In genomic region chr3:4416961-4417360, GRCh38 we compare ENCODE assay signal across 10 cellular contexts.
DNase-seq lines count a peak whose midpoint lies in the region; ATAC-seq and TF ChIP-seq lines count a peak whose summit lies in the region.
"Had no signal": no experiment of that assay in that cellular context is flagged by ENCODE, and none has a peak within 500 bp of the region (broad histone marks: within the 10 kb centered on the region; RNA-seq: fewer than 3 reads in every experiment).

No MANE protein-coding gene starts in this region.

- no peaks in the 10 kb centered on the region for H3K27me3 Mint-ChIP-seq in stimulated activated memory B cell treated with anti-CD40 and anti-IgM and Interleukin-4, amounts not matched to agents 10 μg/mL and 1 μg/mL and 100 μg/mL, for 72 hours
- H3K27me3 Mint-ChIP-seq in nephron progenitor cell (ENCODE audit: low read depth, poor library complexity), result no peaks in the 10 kb centered on the region
- H3K27me3 Mint-ChIP-seq: activated CD8-positive, alpha-beta memory T cell treated with anti-CD3 and anti-CD28 coated beads, Interleukin-2, amount 10 ng/mL, durations not matched to agents 7 days and 5 days; naive thymus-derived CD8-positive, alpha-beta T cell had no signal

- ATAC-seq in HG02759 (IDR thresholded peaks at IDR 0.05; ENCODE audit: unreplicated experiment), result no peak
- no peak for ATAC-seq in stimulated activated memory B cell treated with anti-CD40 and anti-IgM and Interleukin-4, amounts not matched to agents 10 μg/mL and 1 μg/mL and 100 μg/mL, for 72 hours
- ATAC-seq: activated CD8-positive, alpha-beta memory T cell treated with anti-CD3 and anti-CD28 coated beads, Interleukin-2, amount 10 ng/mL, durations not matched to agents 7 days and 5 days; naive thymus-derived CD8-positive, alpha-beta T cell had no signal

- H3K4me1 Mint-ChIP-seq in stimulated activated memory B cell treated with anti-CD40 and anti-IgM and Interleukin-4, amounts not matched to agents 10 μg/mL and 1 μg/mL and 100 μg/mL, for 72 hours, result peaks cover 9% of the 10 kb centered on the region
- peaks cover 6% of the 10 kb centered on the region for H3K4me1 Mint-ChIP-seq in nephron progenitor cell

- peak overlapping the region; percentile 67 to 72 for H3K27ac ChIP-seq in coronary artery

- H3K4me3 Mint-ChIP-seq in stimulated activated memory B cell treated with anti-CD40 and anti-IgM and Interleukin-4, amounts not matched to agents 10 μg/mL and 1 μg/mL and 100 μg/mL, for 72 hours, result no peak overlapping the region
- no peak overlapping the region for H3K4me3 Mint-ChIP-seq in nephron progenitor cell
- H3K4me3 Mint-ChIP-seq: activated CD8-positive, alpha-beta memory T cell treated with anti-CD3 and anti-CD28 coated beads, Interleukin-2, amount 10 ng/mL, durations not matched to agents 7 days and 5 days; naive thymus-derived CD8-positive, alpha-beta T cell had no signal

- DNase-seq in EH (ENCODE audit: low read depth) (peak; percentile 90), NCI-H446 treated with DMSO at 0.1 percent for 48 hours (lab: John Stamatoyannopoulos, UW) (peak; percentile 95), coronary artery (ENCODE audit: low spot score) (peak; percentile 90), pons (ENCODE audit: low spot score) (peak; percentile 17), KBM-7 (no peak), nephron progenitor cell (no peak)
- DNase-seq: activated CD8-positive, alpha-beta memory T cell treated with anti-CD3 and anti-CD28 coated beads, Interleukin-2, amount 10 ng/mL, durations not matched to agents 7 days and 5 days; naive thymus-derived CD8-positive, alpha-beta T cell had no signal

- H3K9me3 Mint-ChIP-seq in stimulated activated memory B cell treated with anti-CD40 and anti-IgM and Interleukin-4, amounts not matched to agents 10 μg/mL and 1 μg/mL and 100 μg/mL, for 72 hours, result no peaks in the 10 kb centered on the region
- H3K9me3 Mint-ChIP-seq in nephron progenitor cell, result no peaks in the 10 kb centered on the region
- H3K9me3 Mint-ChIP-seq: naive thymus-derived CD8-positive, alpha-beta T cell had no signal

- peaks cover 32% of the 10 kb centered on the region for H3K36me3 Mint-ChIP-seq in stimulated activated memory B cell treated with anti-CD40 and anti-IgM and Interleukin-4, amounts not matched to agents 10 μg/mL and 1 μg/mL and 100 μg/mL, for 72 hours
- H3K36me3 Mint-ChIP-seq in nephron progenitor cell (ENCODE audit: low read depth), result peaks cover 25% of the 10 kb centered on the region

- H3K4me3 ChIP-seq in coronary artery, result no peak overlapping the region

- TF ChIP-seq CTCF in coronary artery (IDR thresholded peaks at IDR 0.05) (no peak), nephron progenitor cell (IDR thresholded peaks at IDR 0.05) (no peak)

- H3K27ac Mint-ChIP-seq in stimulated activated memory B cell treated with anti-CD40 and anti-IgM and Interleukin-4, amounts not matched to agents 10 μg/mL and 1 μg/mL and 100 μg/mL, for 72 hours, result no peak overlapping the region
- no peak overlapping the region for H3K27ac Mint-ChIP-seq in nephron progenitor cell
- H3K27ac Mint-ChIP-seq: activated CD8-positive, alpha-beta memory T cell treated with anti-CD3 and anti-CD28 coated beads, Interleukin-2, amount 10 ng/mL, durations not matched to agents 7 days and 5 days; naive thymus-derived CD8-positive, alpha-beta T cell had no signal

- in situ Hi-C loops in KBM-7 (cut with MboI; ENCODE audit: low pct_unique_long_range_greater_than_20kb, low sequenced_read_pairs), result no loop called here

Comparison
In these comparisons a context has a peak if more than half of its experiments do, and no peak if none do; other contexts are left out.
1. DNase-seq: peak in EH (single experiment), NCI-H446 treated with DMSO at 0.1 percent for 48 hours (single experiment), coronary artery (single experiment) and pons (single experiment); none in KBM-7 (single experiment) and nephron progenitor cell (single experiment).